1 cellular context compared by ENCODE assay signal in the genomic region with DNA sequence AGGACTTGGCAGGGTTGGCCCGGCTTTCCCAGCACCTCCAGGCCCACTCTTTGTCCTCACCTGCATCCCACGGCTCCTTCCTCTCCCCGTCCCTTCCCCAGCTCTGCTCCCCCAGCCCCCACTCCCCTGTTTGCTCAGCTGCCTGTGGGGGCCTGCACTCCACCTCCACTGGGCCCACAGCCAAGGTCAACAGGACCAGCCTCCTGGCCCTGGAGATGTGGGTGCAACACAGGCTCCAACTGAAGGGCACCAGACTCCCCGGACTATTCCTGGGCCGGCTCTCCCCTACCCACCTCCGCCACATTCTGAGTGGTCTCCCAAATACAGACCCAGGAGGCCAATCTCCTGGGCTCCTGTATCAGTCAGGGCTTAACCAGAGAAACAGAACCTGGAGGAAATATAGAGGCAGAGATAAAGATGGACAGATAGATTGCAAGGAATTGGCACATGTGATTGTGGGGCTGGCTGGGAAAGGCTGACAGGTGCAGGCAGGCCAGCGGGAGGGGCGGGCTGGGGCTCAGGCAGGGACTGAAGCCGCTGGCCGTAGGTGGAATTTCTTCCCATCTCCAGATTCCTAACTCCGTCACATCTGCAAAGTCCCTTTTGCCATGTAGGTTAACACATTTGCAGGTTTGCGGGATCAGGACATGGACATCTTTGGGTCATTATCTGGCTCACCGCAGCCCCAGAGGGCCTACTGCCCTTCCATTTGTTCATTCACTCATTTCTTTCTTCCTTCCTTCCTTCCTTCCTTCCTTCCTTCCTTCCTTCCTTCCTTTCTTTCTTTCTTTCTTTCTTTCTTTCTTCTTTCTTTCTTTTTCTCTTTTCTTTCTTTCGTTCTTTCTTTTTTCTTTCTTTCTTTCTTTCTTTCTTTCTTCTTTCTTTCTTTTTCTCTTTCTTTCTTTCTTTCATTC.
TF ChIP-seq lines count a peak whose summit lies in the region.

No MANE protein-coding gene starts in this region.

TF ChIP-seq in HepG2, 621 proteins besides CTCF, POLR2A, EP300 and RAD21 (continued from another document and continues in another):
- TF ChIP-seq MAZ (IDR thresholded peaks at IDR 0.05; ENCODE audit: borderline replicate concordance, low read depth, low read length): peak; percentile 89; the same call in 1 of the 2 replicates
- peak; percentile 75; the same call in 1 of the 2 replicates for TF ChIP-seq MAZ (CRISPR knock-in tag; IDR thresholded peaks at IDR 0.05; ENCODE audit: low read depth)
- TF ChIP-seq, protein P1, sequence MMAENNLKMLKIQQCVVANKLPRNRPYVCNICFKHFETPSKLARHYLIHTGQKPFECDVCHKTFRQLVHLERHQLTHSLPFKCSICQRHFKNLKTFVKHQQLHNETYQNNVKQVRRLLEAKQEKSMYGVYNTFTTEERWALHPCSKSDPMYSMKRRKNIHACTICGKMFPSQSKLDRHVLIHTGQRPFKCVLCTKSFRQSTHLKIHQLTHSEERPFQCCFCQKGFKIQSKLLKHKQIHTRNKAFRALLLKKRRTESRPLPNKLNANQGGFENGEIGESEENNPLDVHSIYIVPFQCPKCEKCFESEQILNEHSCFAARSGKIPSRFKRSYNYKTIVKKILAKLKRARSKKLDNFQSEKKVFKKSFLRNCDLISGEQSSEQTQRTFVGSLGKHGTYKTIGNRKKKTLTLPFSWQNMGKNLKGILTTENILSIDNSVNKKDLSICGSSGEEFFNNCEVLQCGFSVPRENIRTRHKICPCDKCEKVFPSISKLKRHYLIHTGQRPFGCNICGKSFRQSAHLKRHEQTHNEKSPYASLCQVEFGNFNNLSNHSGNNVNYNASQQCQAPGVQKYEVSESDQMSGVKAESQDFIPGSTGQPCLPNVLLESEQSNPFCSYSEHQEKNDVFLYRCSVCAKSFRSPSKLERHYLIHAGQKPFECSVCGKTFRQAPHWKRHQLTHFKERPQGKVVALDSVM (CRISPR knock-in tag; IDR thresholded peaks at IDR 0.05): peak; percentile 61; the same call in 1 of the 2 replicates
- TF ChIP-seq PITX1 (CRISPR knock-in tag; IDR thresholded peaks at IDR 0.05): peak; percentile 88
- TF ChIP-seq EHMT2 (IDR thresholded peaks at IDR 0.05; ENCODE audit: borderline replicate concordance, low read depth, low read length): no peak
- TF ChIP-seq, protein P2, sequence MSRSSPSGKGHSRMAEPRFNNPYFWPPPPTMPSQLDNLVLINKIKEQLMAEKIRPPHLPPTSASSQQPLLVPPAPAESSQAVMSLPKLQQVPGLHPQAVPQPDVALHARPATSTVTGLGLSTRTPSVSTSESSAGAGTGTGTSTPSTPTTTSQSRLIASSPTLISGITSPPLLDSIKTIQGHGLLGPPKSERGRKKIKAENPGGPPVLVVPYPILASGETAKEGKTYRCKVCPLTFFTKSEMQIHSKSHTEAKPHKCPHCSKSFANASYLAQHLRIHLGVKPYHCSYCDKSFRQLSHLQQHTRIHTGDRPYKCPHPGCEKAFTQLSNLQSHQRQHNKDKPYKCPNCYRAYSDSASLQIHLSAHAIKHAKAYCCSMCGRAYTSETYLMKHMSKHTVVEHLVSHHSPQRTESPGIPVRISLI (CRISPR knock-in tag; IDR thresholded peaks at IDR 0.05; ENCODE audit: borderline replicate concordance): peak; percentile 77; the same call in 1 of the 2 replicates
- TF ChIP-seq ZNF562 (CRISPR knock-in tag; IDR thresholded peaks at IDR 0.05; ENCODE audit: borderline replicate concordance): no peak
- peak; percentile 53; the same call in 1 of the 2 replicates for TF ChIP-seq GZF1 (CRISPR knock-in tag; IDR thresholded peaks at IDR 0.05)
- TF ChIP-seq ZNF777 (CRISPR knock-in tag; IDR thresholded peaks at IDR 0.05): no peak
- TF ChIP-seq, protein P3, sequence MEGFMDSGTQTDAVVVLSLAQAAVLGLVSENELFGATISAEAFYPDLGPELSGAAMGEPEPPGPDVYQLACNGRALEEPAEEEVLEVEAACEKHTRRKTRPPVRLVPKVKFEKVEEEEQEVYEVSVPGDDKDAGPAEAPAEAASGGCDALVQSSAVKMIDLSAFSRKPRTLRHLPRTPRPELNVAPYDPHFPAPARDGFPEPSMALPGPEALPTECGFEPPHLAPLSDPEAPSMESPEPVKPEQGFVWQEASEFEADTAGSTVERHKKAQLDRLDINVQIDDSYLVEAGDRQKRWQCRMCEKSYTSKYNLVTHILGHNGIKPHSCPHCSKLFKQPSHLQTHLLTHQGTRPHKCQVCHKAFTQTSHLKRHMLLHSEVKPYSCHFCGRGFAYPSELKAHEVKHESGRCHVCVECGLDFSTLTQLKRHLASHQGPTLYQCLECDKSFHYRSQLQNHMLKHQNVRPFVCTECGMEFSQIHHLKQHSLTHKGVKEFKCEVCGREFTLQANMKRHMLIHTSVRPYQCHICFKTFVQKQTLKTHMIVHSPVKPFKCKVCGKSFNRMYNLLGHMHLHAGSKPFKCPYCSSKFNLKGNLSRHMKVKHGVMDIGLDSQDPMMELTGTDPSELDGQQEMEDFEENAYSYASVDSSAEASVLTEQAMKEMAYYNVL (CRISPR knock-in tag; IDR thresholded peaks at IDR 0.05; ENCODE audit: borderline replicate concordance): no peak; the same call in 1 of the 2 replicates
- TF ChIP-seq CBX5 (CRISPR knock-in tag; IDR thresholded peaks at IDR 0.05; ENCODE audit: borderline replicate concordance): peak; percentile 91; the same call in 1 of the 2 replicates
- no peak; the same call in 1 of the 2 replicates for TF ChIP-seq BRD4 (CRISPR knock-in tag; IDR thresholded peaks at IDR 0.05)
- TF ChIP-seq ZSCAN29 (CRISPR knock-in tag; conservative IDR thresholded peaks at IDR 0.05): peak; percentile 82; the same call in 1 of the 2 replicates
- no peak for TF ChIP-seq RAD51 (IDR thresholded peaks at IDR 0.05; ENCODE audit: borderline replicate concordance)
- TF ChIP-seq, protein P4, sequence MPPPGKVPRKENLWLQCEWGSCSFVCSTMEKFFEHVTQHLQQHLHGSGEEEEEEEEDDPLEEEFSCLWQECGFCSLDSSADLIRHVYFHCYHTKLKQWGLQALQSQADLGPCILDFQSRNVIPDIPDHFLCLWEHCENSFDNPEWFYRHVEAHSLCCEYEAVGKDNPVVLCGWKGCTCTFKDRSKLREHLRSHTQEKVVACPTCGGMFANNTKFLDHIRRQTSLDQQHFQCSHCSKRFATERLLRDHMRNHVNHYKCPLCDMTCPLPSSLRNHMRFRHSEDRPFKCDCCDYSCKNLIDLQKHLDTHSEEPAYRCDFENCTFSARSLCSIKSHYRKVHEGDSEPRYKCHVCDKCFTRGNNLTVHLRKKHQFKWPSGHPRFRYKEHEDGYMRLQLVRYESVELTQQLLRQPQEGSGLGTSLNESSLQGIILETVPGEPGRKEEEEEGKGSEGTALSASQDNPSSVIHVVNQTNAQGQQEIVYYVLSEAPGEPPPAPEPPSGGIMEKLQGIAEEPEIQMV (CRISPR knock-in tag; IDR thresholded peaks at IDR 0.05; ENCODE audit: low read depth): 0 out of 2 replicates have a peak, but pooled peaks have one; percentile 46
- 0 out of 2 replicates have a peak, but pooled peaks have one; percentile 56 for TF ChIP-seq ZMYM2 (CRISPR knock-in tag; IDR thresholded peaks at IDR 0.05)
- peak; percentile 92 for TF ChIP-seq RXRB (CRISPR knock-in tag; IDR thresholded peaks at IDR 0.05; ENCODE audit: borderline replicate concordance)
- TF ChIP-seq CHCHD3 (CRISPR knock-in tag; IDR thresholded peaks at IDR 0.05): no peak
- no peak for TF ChIP-seq LCORL (IDR thresholded peaks at IDR 0.05)
- TF ChIP-seq LCORL (CRISPR knock-in tag; IDR thresholded peaks at IDR 0.05): peak; percentile 76
- TF ChIP-seq ZFY (CRISPR knock-in tag; IDR thresholded peaks at IDR 0.05): peak; percentile 49; the same call in 1 of the 2 replicates
- peak; percentile 19; the same call in 1 of the 3 replicates for TF ChIP-seq MXI1 (IDR thresholded peaks at IDR 0.05; ENCODE audit: borderline replicate concordance, low read depth, low read length)
- TF ChIP-seq, protein P5, sequence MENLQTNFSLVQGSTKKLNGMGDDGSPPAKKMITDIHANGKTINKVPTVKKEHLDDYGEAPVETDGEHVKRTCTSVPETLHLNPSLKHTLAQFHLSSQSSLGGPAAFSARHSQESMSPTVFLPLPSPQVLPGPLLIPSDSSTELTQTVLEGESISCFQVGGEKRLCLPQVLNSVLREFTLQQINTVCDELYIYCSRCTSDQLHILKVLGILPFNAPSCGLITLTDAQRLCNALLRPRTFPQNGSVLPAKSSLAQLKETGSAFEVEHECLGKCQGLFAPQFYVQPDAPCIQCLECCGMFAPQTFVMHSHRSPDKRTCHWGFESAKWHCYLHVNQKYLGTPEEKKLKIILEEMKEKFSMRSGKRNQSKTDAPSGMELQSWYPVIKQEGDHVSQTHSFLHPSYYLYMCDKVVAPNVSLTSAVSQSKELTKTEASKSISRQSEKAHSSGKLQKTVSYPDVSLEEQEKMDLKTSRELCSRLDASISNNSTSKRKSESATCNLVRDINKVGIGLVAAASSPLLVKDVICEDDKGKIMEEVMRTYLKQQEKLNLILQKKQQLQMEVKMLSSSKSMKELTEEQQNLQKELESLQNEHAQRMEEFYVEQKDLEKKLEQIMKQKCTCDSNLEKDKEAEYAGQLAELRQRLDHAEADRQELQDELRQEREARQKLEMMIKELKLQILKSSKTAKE (CRISPR knock-in tag; IDR thresholded peaks at IDR 0.05; ENCODE audit: borderline replicate concordance): peak; percentile 92
- TF ChIP-seq POGZ (CRISPR knock-in tag; IDR thresholded peaks at IDR 0.05): peak; percentile 46; the same call in 1 of the 2 replicates
- TF ChIP-seq NR2F2 (IDR thresholded peaks at IDR 0.05; ENCODE audit: borderline replicate concordance, low read depth): peak; percentile 86; the same call in 1 of the 2 replicates
- TF ChIP-seq, protein P6, sequence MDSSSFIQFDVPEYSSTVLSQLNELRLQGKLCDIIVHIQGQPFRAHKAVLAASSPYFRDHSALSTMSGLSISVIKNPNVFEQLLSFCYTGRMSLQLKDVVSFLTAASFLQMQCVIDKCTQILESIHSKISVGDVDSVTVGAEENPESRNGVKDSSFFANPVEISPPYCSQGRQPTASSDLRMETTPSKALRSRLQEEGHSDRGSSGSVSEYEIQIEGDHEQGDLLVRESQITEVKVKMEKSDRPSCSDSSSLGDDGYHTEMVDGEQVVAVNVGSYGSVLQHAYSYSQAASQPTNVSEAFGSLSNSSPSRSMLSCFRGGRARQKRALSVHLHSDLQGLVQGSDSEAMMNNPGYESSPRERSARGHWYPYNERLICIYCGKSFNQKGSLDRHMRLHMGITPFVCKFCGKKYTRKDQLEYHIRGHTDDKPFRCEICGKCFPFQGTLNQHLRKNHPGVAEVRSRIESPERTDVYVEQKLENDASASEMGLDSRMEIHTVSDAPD (CRISPR knock-in tag; IDR thresholded peaks at IDR 0.05): peak; percentile 26; the same call in 1 of the 2 replicates
- no peak for TF ChIP-seq ZNF569 (CRISPR knock-in tag; IDR thresholded peaks at IDR 0.05; ENCODE audit: borderline replicate concordance)
- TF ChIP-seq, protein P7, sequence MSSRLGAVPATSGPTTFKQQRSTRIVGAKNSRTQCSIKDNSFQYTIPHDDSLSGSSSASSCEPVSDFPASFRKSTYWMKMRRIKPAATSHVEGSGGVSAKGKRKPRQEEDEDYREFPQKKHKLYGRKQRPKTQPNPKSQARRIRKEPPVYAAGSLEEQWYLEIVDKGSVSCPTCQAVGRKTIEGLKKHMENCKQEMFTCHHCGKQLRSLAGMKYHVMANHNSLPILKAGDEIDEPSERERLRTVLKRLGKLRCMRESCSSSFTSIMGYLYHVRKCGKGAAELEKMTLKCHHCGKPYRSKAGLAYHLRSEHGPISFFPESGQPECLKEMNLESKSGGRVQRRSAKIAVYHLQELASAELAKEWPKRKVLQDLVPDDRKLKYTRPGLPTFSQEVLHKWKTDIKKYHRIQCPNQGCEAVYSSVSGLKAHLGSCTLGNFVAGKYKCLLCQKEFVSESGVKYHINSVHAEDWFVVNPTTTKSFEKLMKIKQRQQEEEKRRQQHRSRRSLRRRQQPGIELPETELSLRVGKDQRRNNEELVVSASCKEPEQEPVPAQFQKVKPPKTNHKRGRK (CRISPR knock-in tag; IDR thresholded peaks at IDR 0.05): peak; percentile 95
- TF ChIP-seq ZNF343 (CRISPR knock-in tag; IDR thresholded peaks at IDR 0.05): peak; percentile 85; the same call in 1 of the 2 replicates
- TF ChIP-seq, protein P8, sequence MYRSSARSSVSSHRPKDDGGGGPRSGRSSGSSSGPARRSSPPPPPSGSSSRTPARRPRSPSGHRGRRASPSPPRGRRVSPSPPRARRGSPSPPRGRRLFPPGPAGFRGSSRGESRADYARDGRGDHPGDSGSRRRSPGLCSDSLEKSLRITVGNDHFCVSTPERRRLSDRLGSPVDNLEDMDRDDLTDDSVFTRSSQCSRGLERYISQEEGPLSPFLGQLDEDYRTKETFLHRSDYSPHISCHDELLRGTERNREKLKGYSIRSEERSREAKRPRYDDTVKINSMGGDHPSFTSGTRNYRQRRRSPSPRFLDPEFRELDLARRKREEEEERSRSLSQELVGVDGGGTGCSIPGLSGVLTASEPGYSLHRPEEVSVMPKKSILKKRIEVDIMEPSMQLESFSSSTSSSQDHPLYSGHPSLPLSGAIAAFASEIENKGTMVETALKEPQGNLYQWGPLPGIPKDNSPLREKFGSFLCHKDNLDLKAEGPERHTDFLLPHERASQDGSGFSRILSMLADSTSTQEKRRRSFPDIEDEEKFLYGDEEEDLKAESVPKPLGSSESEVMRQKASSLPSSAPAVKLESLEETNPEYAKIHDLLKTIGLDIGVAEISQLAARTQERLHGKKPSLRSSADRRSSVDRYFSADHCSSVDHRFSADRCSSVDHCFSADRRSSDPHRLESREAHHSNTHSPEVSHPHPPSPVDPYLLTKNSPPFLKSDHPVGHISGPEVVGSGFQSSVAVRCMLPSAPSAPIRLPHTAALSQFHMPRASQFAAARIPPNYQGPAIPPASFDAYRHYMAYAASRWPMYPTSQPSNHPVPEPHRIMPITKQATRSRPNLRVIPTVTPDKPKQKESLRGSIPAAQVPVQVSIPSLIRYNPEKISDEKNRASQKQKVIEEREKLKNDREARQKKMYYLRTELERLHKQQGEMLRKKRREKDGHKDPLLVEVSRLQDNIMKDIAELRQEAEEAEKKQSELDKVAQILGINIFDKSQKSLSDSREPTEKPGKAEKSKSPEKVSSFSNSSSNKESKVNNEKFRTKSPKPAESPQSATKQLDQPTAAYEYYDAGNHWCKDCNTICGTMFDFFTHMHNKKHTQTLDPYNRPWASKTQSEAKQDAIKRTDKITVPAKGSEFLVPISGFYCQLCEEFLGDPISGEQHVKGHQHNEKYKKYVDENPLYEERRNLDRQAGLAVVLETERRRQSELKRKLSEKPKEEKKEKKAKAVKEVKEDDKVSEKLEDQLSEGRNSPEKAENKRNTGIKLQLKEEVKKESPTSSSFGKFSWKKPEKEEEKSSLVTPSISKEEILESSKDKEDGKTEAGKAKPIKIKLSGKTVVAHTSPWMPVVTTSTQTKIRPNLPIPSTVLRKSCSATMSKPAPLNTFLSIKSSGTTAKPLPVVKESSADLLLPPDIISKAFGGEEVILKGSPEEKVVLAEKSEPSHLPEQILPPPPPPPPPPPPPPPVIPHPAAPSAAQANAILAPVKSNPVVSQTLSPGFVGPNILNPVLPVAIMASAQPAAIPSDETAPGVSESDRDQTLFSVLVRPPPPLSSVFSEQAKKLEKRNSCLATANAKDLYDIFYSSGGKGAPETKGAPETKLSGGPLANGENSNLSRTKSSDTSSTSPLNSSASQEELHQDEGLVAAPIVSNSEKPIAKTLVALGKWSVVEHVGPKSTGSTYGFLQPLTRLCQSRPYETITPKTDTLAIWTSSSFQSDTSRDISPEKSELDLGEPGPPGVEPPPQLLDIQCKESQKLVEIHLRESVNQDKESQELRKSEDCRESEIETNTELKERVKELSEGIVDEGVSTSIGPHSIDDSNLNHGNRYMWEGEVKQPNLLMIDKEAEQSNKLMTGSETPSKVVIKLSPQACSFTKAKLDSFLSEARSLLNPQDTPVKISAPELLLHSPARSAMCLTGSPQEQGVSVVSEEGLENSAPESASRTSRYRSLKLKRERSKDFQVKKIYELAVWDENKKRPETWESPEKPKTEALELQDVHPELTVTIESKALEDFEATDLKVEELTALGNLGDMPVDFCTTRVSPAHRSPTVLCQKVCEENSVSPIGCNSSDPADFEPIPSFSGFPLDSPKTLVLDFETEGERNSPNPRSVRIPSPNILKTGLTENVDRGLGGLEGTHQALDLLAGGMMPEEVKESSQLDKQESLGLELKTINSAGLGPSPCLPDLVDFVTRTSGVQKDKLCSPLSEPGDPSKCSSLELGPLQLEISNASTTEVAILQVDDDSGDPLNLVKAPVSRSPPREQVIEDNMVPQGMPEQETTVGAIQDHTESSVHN (CRISPR knock-in tag; IDR thresholded peaks at IDR 0.05): peak; percentile 19; the same call in 1 of the 2 replicates
